Comparison of ENCODE assay signal across 21 cellular contexts in the genomic region with DNA sequence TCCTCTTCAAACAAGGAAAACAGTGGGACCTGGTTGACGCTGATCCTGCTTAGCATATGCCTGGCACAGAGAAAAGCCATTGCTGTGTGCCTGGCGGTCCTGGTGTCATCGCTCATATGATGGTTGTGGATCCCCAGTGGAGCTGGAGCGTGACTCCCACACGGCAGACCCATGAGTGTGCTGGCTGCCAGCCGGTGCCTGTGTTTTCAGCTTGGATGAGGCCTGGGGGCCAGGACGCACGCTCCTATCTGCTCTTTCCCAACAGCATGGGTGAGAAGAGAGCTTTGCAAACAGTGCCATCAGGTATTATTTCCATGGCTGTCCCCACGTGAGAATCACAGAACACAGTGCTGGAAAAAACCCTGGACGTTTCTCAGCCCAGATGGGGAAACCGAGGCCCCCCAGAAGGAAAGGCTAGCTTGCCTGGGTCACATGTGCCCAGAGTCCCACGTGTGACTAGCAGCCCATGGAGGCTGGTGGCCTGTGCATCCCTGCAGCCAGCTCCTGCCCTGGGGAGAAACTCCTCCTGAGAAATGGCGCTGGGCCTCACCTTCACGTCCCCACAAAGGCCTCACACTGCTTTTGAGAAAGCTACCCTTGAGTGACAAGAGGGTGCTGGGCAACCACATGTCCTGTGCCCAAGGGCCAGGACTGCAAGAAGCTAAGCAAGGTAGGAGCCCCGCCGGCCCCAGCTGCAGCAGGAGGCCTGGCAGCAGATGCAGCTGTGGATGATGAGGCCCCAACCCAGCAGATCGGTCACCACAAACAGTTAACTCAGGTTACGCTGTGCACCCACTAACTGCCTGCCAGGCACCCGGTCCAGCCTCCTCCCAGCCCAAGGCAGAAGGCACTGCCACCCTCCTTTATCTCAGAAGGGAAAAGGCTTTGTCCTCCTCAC. TPM values are rescaled to one million over a fixed set of nuclear protein-coding genes. Genes with fewer than 3 reads are reported as not detected.
A peak's percentile ranks its signal among the peaks of the same experiment; 100 is the strongest.
DNase-seq lines count a peak whose midpoint lies in the region; ATAC-seq and TF ChIP-seq lines count a peak whose summit lies in the region.
"Had no signal": no experiment of that assay in that cellular context is flagged by ENCODE, and none has a peak within 500 bp of the region (broad histone marks: within the 10 kb centered on the region; RNA-seq: fewer than 3 reads in every experiment).

No MANE protein-coding gene starts in this region.

- H3K4me1 ChIP-seq in heart right ventricle: peaks cover 5 to 33% (median 23%) of the 10 kb centered on the region in 9 donors
- H3K4me1 ChIP-seq in mesenchymal stem cell (ENCODE audit: control insufficient read depth, insufficient read depth, low read depth, low read length): peaks cover 32% of the 10 kb centered on the region
- H3K4me1 ChIP-seq: BE2C had no signal

- H2AFZ ChIP-seq in mesenchymal stem cell (ENCODE audit: low read depth, low read length): no peak overlapping the region
- H2AFZ ChIP-seq: GM23248 had no signal

- ATAC-seq in left ventricle myocardium superior (no peak), heart right ventricle (no peak), GM18498 (IDR thresholded peaks at IDR 0.05; ENCODE audit: unreplicated experiment) (no peak), GM21737 (IDR thresholded peaks at IDR 0.05; ENCODE audit: unreplicated experiment) (no peak)

- H3K36me3 ChIP-seq in heart right ventricle: no peaks in the 10 kb centered on the region
- H3K36me3 ChIP-seq in mesenchymal stem cell (ENCODE audit: control insufficient read depth in 1 of 2, insufficient read depth in 2 of 2, low read depth in 1 of 2, low read length in 2 of 2): peaks cover 0 to 18% of the 10 kb centered on the region in 2 experiments
- H3K36me3 ChIP-seq: BE2C had no signal

- H3K4me2 ChIP-seq in mesenchymal stem cell (ENCODE audit: low read length, poor library complexity, severe bottlenecking): no peak overlapping the region

- intact Hi-C loops in left ventricle myocardium superior (cut with micrococcal nuclease) (no loop called here), heart right ventricle (cut with DNase I) (loop anchor here in 8 of 10 donors (5.0 to 10.0 kb wide), 7 partner anchors 44 to 687 kb away; a partner anchor contains a TSS)

- H2BK12ac ChIP-seq in mesenchymal stem cell (ENCODE audit: low read length in 2 of 2): no peak overlapping the region

- H3K27me3 ChIP-seq in heart right ventricle (peaks cover 0 to 27% (median 0%) of the 10 kb centered on the region in 7 donors), mesenchymal stem cell (ENCODE audit: control insufficient read depth in 1 of 2, insufficient read depth in 1 of 2, low read length in 2 of 2) (peaks cover 0 to 19% of the 10 kb centered on the region in 2 experiments)

- no peak overlapping the region for H3K14ac ChIP-seq in mesenchymal stem cell (ENCODE audit: low read length in 2 of 2)

- H4K91ac ChIP-seq in mesenchymal stem cell (ENCODE audit: low read length): peak overlapping the region; percentile 43

- H3K23ac ChIP-seq in mesenchymal stem cell (ENCODE audit: low read length in 2 of 2): no peak overlapping the region

- H3K9ac ChIP-seq in mesenchymal stem cell (ENCODE audit: low read length): no peak overlapping the region
- H3K9ac ChIP-seq: GM23248 had no signal

- no peak overlapping the region for H4K8ac ChIP-seq in mesenchymal stem cell (ENCODE audit: low read length)

- H3K79me1 ChIP-seq in mesenchymal stem cell (replicated peaks; ENCODE audit: low read length, poor library complexity, severe bottlenecking): peaks cover 8% of the 10 kb centered on the region

- H3K9me3 ChIP-seq in heart right ventricle (peaks cover 0 to 6% (median 0%) of the 10 kb centered on the region in 11 donors), mesenchymal stem cell (ENCODE audit: control insufficient read depth, low read length) (peaks cover 3% of the 10 kb centered on the region)

- H3K4ac ChIP-seq in mesenchymal stem cell (ENCODE audit: low read depth in 1 of 2, low read length in 2 of 2): peak overlapping the region in 1 of 2 experiments; percentile 18

- H2BK120ac ChIP-seq in mesenchymal stem cell (ENCODE audit: low read depth, low read length): no peak overlapping the region

- peak overlapping the region in 3 of 10 donors; percentile 32 to 67 (median 41) for H3K27ac ChIP-seq in heart right ventricle
- H3K27ac ChIP-seq in mesenchymal stem cell (ENCODE audit: low read length, poor library complexity, severe bottlenecking): no peak overlapping the region
- peak overlapping the region; percentile 51 for H3K27ac ChIP-seq in substantia nigra (ENCODE audit: low read depth, low read length, poor library complexity, severe bottlenecking)
- H3K27ac ChIP-seq: GM23248 had no signal

- no peak overlapping the region for H3K18ac ChIP-seq in mesenchymal stem cell (ENCODE audit: low read depth in 1 of 2, low read length in 2 of 2)

- TF ChIP-seq CTCF in heart right ventricle (IDR thresholded peaks at IDR 0.05): no peak

- H2BK15ac ChIP-seq in mesenchymal stem cell (ENCODE audit: low read depth, poor library complexity, severe bottlenecking): no peak overlapping the region

- H2AK5ac ChIP-seq in mesenchymal stem cell (ENCODE audit: low read length, severe bottlenecking): peak overlapping the region; percentile 5

- H3K4me3 ChIP-seq in heart right ventricle (peak overlapping the region in 2 of 10 donors; percentile 63 to 84), mesenchymal stem cell (ENCODE audit: insufficient read depth in 1 of 2, low read depth in 1 of 2, low read length in 2 of 2) (no peak overlapping the region)
- H3K4me3 ChIP-seq: GM23248 had no signal

- DNase-seq in left ventricle myocardium superior (peak; percentile 30), heart right ventricle (no peak), amniotic epithelial cell (ENCODE audit: low read depth) (peak; percentile 50), mesenchymal stem cell (no peak), substantia nigra (lab: John Stamatoyannopoulos, UW) (peak in 1 of 49 donors; percentile 34), NCI-H128 (lab: John Stamatoyannopoulos, UW; ENCODE audit: unreplicated experiment) (no peak)
- DNase-seq: BE2C; CD8-positive, alpha-beta memory T cell; GM23248; HCEC 1CT; Kasumi-1; MM.1S; NCI-H1092 treated with DMSO at 0.1 percent for 48 hours; NCI-H1694; NCI-H510A treated with DMSO at 0.1 percent for 48 hours; NCI-H774; OCI-M1; SIG-M5 had no signal

- H2BK5ac ChIP-seq in mesenchymal stem cell (ENCODE audit: low read depth, low read length, poor library complexity, severe bottlenecking): no peak overlapping the region

- WGBS in heart right ventricle, 2 donors: 86 to 90% methylated on average over 19 of the region's 19 CpGs
- 89% methylated on average over 18 of the region's 19 CpGs for WGBS in mesenchymal stem cell

RNA-seq across cellular contexts. Expression of a gene that starts 4.2 kb away (rescaled TPM):
- 42.0 TPM for total RNA-seq in left ventricle myocardium superior
- total RNA-seq in heart right ventricle: 10 to 100 TPM; 16.9 to 48.0 (median 25.4) TPM
- polyA plus RNA-seq in heart right ventricle: 10 to 100 TPM; 50.3 to 55.3 TPM
- 29.4 TPM for polyA plus RNA-seq in mesenchymal stem cell (2013, experiment 1 of 2)
- 31.0 TPM for polyA plus RNA-seq in mesenchymal stem cell (2013, experiment 2 of 2)
- polyA plus RNA-seq: IgD-negative memory B cell had no signal

RNA-seq across cellular contexts. Expression of a gene that starts 47.9 kb away (rescaled TPM):
- total RNA-seq in left ventricle myocardium superior (0.99 TPM), heart right ventricle (1 to 10 TPM in 3 of 10 donors, under 1 TPM in 6, not detected in 1; 0.39 to 2.8 (median 0.80) TPM)
- polyA plus RNA-seq in heart right ventricle: 10 to 100 TPM in 1 of 2 donors, 1 to 10 TPM in 1; 1.6 to 14.2 TPM
- polyA plus RNA-seq in mesenchymal stem cell (2013, experiment 1 of 2): 272 TPM
- polyA plus RNA-seq in mesenchymal stem cell (2013, experiment 2 of 2): 276 TPM
- polyA plus RNA-seq: IgD-negative memory B cell had no signal

Comparison
In these comparisons a context has a peak if more than half of its experiments do, and no peak if none do; other contexts are left out.
1. DNase-seq: peak in left ventricle myocardium superior (single experiment) and amniotic epithelial cell (single experiment); none in heart right ventricle (0 of 2), mesenchymal stem cell (single experiment) and NCI-H128 (single experiment).